ENCODE assay signal across 9 cellular contexts in the genomic region with DNA sequence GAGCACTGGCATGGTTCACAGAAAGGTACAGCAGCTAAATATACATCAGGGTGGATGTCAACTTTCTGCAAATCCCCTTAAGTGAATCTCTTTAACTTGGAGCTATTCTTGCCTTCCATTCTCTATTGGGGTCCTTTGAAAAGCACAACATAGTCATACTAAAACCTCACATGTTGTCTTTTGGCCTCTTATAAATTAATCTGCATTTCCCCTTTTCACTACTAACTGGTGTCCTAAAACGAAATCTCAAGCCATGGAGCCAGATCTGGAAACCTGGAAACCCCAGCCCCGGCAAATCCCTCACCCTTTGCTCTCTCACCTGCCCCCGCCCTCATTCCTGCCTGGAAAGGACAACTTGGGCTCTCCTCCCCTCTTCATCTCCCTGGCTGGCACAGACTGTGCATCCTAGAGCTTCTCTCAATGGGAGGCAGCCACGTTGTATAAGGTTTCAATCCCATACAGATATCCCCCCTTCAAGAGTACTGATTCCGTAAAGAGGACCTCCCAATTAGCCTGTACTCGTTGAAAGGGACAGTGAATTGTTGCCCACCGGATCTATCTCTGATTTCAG. TPM values are rescaled to one million over a fixed set of nuclear protein-coding genes. Genes with fewer than 3 reads are reported as not detected.
DNase-seq lines count a peak whose midpoint lies in the region; ATAC-seq and TF ChIP-seq lines count a peak whose summit lies in the region.
"Had no signal": no experiment of that assay in that cellular context is flagged by ENCODE, and none has a peak within 500 bp of the region (broad histone marks: within the 10 kb centered on the region; RNA-seq: fewer than 3 reads in every experiment).

No MANE protein-coding gene starts in this region.

- ATAC-seq in Right ventricle myocardium inferior (no peak), HG03097 (IDR thresholded peaks at IDR 0.05; ENCODE audit: low FRiP score, unreplicated experiment) (no peak)

- H3K4me3 ChIP-seq in right atrium auricular region (peak overlapping the region; percentile 69 to 76), mammary epithelial cell (replicated peaks in 1 of 3; ENCODE audit: insufficient read depth in 1 of 3, low read depth in 2 of 3, low read length in 3 of 3) (peak overlapping the region; percentile 63 to 85 (median 80))

- no TSS peak for BruUV-seq in mammary epithelial cell (replicated peaks; lab: Mats Ljungman, UMichigan)

- DNase-seq in right atrium auricular region (ENCODE audit: low spot score) (no peak), Right ventricle myocardium inferior (ENCODE audit: missing footprints) (no peak), mammary epithelial cell (peak; percentile 57), medulla oblongata (ENCODE audit: extremely low spot score) (peak; percentile 42), GM10266 (ENCODE audit: extremely low spot score) (no peak), hepatic stellate cell (ENCODE audit: low spot score) (no peak), retina (no peak)
- DNase-seq: activated B cell treated with CpG ODN at 0.5 μM for 24 hours had no signal

- H3K9ac ChIP-seq in mammary epithelial cell (ENCODE audit: insufficient read depth, low read length), result peak overlapping the region; percentile 99

- intact Hi-C loops in Right ventricle myocardium inferior (cut with DNase I) (loop anchor here (5.0 to 10.0 kb wide), 6 partner anchors 94 to 946 kb away; no protein-coding TSS in a partner anchor), mammary epithelial cell (cut with micrococcal nuclease) (loop anchor here (5.0 to 10.0 kb wide), 2 partner anchors 217 to 476 kb away; no protein-coding TSS in a partner anchor)

- H3K79me2 ChIP-seq in mammary epithelial cell (ENCODE audit: insufficient read depth, low read length), result peaks cover 70% of the 10 kb centered on the region

- CTCF ChIA-PET in mammary epithelial cell (lab: Charles Lee; ENCODE audit: low non-redundant PET), result interaction anchor here (1.0 to 1.3 kb wide), 3 partner anchors 10 to 427 kb away, joined by 3 to 9 read pairs (median 4); no protein-coding TSS in a partner anchor

- no peak for TF ChIP-seq CTCF in right atrium auricular region (IDR thresholded peaks at IDR 0.05)
- no peak for TF ChIP-seq CTCF in mammary epithelial cell (conservative IDR thresholded peaks at IDR 0.05 in 1 of 2, IDR thresholded peaks at IDR 0.05 in 1 of 2; ENCODE audit: extremely low read depth in 1 of 2, insufficient read depth in 1 of 2, low read depth in 1 of 2, low read length in 2 of 2)
- TF ChIP-seq CTCF in GM10266 (IDR thresholded peaks at IDR 0.05; ENCODE audit: control insufficient read depth, insufficient read depth, low read depth, missing control alignments), result no peak

- no peak overlapping the region for H2AFZ ChIP-seq in mammary epithelial cell (ENCODE audit: low read depth, low read length)

- peaks cover 0 to 44% of the 10 kb centered on the region in 2 donors for H3K4me1 ChIP-seq in right atrium auricular region
- H3K4me1 ChIP-seq in mammary epithelial cell (ENCODE audit: insufficient read depth, low read length), result peaks cover 45% of the 10 kb centered on the region

- H3K9me3 ChIP-seq in right atrium auricular region, result no peaks in the 10 kb centered on the region
- no peaks in the 10 kb centered on the region for H3K9me3 ChIP-seq in mammary epithelial cell (replicated peaks; ENCODE audit: insufficient read depth, low read length)

- no peaks in the 10 kb centered on the region for H4K20me1 ChIP-seq in mammary epithelial cell (ENCODE audit: insufficient read depth, low read length)

- in situ Hi-C loops in mammary epithelial cell (cut with MboI; ENCODE audit: low sequenced_read_pairs in 2 of 2), result loop anchor here (5.0 to 25.0 kb wide), 6 partner anchors 102 to 717 kb away; no protein-coding TSS in a partner anchor

- peak overlapping the region; percentile 96 to 98 for H3K27ac ChIP-seq in right atrium auricular region
- peak overlapping the region; percentile 96 for H3K27ac ChIP-seq in mammary epithelial cell (ENCODE audit: insufficient read depth, low read depth, low read length)

- H3K4me2 ChIP-seq in mammary epithelial cell (ENCODE audit: insufficient read depth, low read depth, low read length), result peak overlapping the region; percentile 73

- dilution Hi-C loops in mammary epithelial cell (cut with HindIII; ENCODE audit: low sequenced_read_pairs), result no loop called here

- H3K36me3 ChIP-seq in right atrium auricular region (no peaks in the 10 kb centered on the region), mammary epithelial cell (ENCODE audit: insufficient read depth, low read length) (peaks cover 23% of the 10 kb centered on the region)

- H3K27me3 ChIP-seq in right atrium auricular region (no peaks in the 10 kb centered on the region), mammary epithelial cell (ENCODE audit: insufficient read depth, low read length) (no peaks in the 10 kb centered on the region)

- WGBS in mammary epithelial cell (ENCODE audit: low coverage, missing lambda C conversion rate), result 0% methylated on average over 5 of the region's 7 CpGs

RNA-seq across cellular contexts. Expression of gene DUSP10, which starts 1.5 kb away (rescaled TPM):
- total RNA-seq in right atrium auricular region (1 to 10 TPM; 3.3 to 6.4 TPM), Right ventricle myocardium inferior (3.2 TPM), mammary epithelial cell (100 to 1,000 TPM in 1 of 2 donors, 10 to 100 TPM in 1; 35.4 to 118 TPM)
- 64.8 TPM for polyA plus RNA-seq in mammary epithelial cell
- 62.0 TPM for polyA minus RNA-seq in mammary epithelial cell

Comparison
In these comparisons a context has a peak if more than half of its experiments do, and no peak if none do; other contexts are left out.
1. DNase-seq: peak in mammary epithelial cell (single experiment) and medulla oblongata (single experiment); none in right atrium auricular region (single experiment), Right ventricle myocardium inferior (single experiment), GM10266 (single experiment), hepatic stellate cell (single experiment) and retina (single experiment).